Comparison of ENCODE assay signal across 11 cellular contexts in the genomic region with DNA sequence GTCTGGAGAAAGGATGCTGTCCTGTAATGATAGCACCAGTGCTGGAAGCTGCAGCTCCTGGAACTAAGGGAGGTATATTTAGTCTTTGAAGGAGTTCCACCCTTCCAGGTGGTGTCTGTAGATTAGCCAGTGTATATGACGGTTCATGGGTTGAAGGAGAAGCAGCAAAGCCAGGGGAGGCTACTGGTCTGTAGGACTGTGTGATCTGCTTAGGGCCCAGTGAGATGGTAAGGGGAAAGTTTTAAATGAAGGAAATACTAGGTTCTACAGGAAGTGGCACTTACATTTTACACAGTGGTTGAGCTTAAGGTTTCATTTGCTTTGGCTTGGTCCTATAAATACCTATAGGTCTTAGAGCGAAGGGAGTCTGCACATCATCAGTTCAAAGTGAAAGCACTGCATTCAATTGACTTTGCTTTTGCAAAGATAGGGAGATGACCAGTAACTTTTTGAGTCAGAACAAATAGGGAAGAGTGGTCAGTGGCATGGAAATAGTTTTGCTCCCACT. TPM values are rescaled to one million over a fixed set of nuclear protein-coding genes. Genes with fewer than 3 reads are reported as not detected.
A peak's percentile ranks its signal among the peaks of the same experiment; 100 is the strongest.
DNase-seq lines count a peak whose midpoint lies in the region; ATAC-seq and TF ChIP-seq lines count a peak whose summit lies in the region.
"Had no signal": no experiment of that assay in that cellular context is flagged by ENCODE, and none has a peak within 500 bp of the region (broad histone marks: within the 10 kb centered on the region; RNA-seq: fewer than 3 reads in every experiment).

No MANE protein-coding gene starts in this region.

- peaks cover 80% of the 10 kb centered on the region for H3K36me3 Mint-ChIP-seq in activated T-cell treated with anti-CD3 and anti-CD28 coated beads, Interleukin-2, amount 50 U/mL, for 24 hours (ENCODE audit: low read depth)
- H3K36me3 Mint-ChIP-seq in neural crest cell (ENCODE audit: low read depth) = no peaks in the 10 kb centered on the region
- H3K36me3 Mint-ChIP-seq in endothelial cell (ENCODE audit: low read depth, unreplicated experiment) = peaks cover 30% of the 10 kb centered on the region

- no peak for DNase-seq in activated T-cell treated with anti-CD3 and anti-CD28 coated beads, Interleukin-2, amount 50 U/mL, for 24 hours
- no peak for DNase-seq in activated T-cell treated with anti-CD3 and anti-CD28 coated beads, Interleukin-2, amount 50 U/mL, for 1 hour
- DNase-seq in neural crest cell (ENCODE audit: low read depth, low spot score) = no peak
- DNase-seq in activated gamma-delta T cell (lab: John Stamatoyannopoulos, UW) = no peak
- no peak for DNase-seq in RPMI8226
- no peak for DNase-seq in endothelial cell (ENCODE audit: low spot score)
- DNase-seq: cerebellar nuclear complex had no signal

- peak overlapping the region; percentile 94 for H3K4me3 ChIP-seq in Loucy (ENCODE audit: low read length, poor library complexity, severe bottlenecking)
- H3K4me3 ChIP-seq: SK-N-MC had no signal

- no peak overlapping the region for H3K4me3 Mint-ChIP-seq in activated T-cell treated with anti-CD3 and anti-CD28 coated beads, Interleukin-2, amount 50 U/mL, for 24 hours
- H3K4me3 Mint-ChIP-seq in neural crest cell (no peak overlapping the region), endothelial cell (ENCODE audit: unreplicated experiment) (no peak overlapping the region)

- H2AFZ ChIP-seq in Loucy (ENCODE audit: low read length) = no peak overlapping the region

- H3K36me3 ChIP-seq in Loucy (ENCODE audit: insufficient read depth, low read length) = peaks cover 44% of the 10 kb centered on the region

- H3K27me3 ChIP-seq in Loucy (ENCODE audit: insufficient read depth, low read length, poor library complexity, severe bottlenecking) = no peaks in the 10 kb centered on the region

- H3K9me2 ChIP-seq in Loucy (replicated peaks; ENCODE audit: low read depth, low read length) = no peaks in the 10 kb centered on the region

- H4K20me1 ChIP-seq in Loucy (ENCODE audit: insufficient read depth, low read length, poor library complexity, severe bottlenecking) = peaks cover 60% of the 10 kb centered on the region

- H3K9me3 ChIP-seq in Loucy (ENCODE audit: insufficient read depth, low read depth, low read length) = no peaks in the 10 kb centered on the region

- H3K4me1 Mint-ChIP-seq in activated T-cell treated with anti-CD3 and anti-CD28 coated beads, Interleukin-2, amount 50 U/mL, for 24 hours (ENCODE audit: low read depth) = peaks cover 57% of the 10 kb centered on the region
- H3K4me1 Mint-ChIP-seq in neural crest cell (peaks cover 12% of the 10 kb centered on the region), endothelial cell (ENCODE audit: unreplicated experiment) (peaks cover 26% of the 10 kb centered on the region)

- peak; percentile 77 for ATAC-seq in HG02623 (IDR thresholded peaks at IDR 0.05; ENCODE audit: unreplicated experiment)

- H3K4me1 ChIP-seq in Loucy (ENCODE audit: insufficient read depth, low read length, poor library complexity, severe bottlenecking) = peaks cover 51% of the 10 kb centered on the region

- no peaks in the 10 kb centered on the region for H3F3A ChIP-seq in Loucy (ENCODE audit: low read depth)

- H3K4me2 ChIP-seq in Loucy (ENCODE audit: low read depth, low read length, poor library complexity, severe bottlenecking) = peak overlapping the region; percentile 85

- peak overlapping the region; percentile 42 for H3K9ac ChIP-seq in Loucy (ENCODE audit: low read depth, low read length, poor library complexity, severe bottlenecking)

- H3K79me2 ChIP-seq in Loucy (ENCODE audit: insufficient read depth, low read length) = peaks cover 75% of the 10 kb centered on the region

- no peak for TF ChIP-seq CTCF in Loucy (conservative IDR thresholded peaks at IDR 0.05; ENCODE audit: low read length)
- no peak for TF ChIP-seq CTCF in neural crest cell (conservative IDR thresholded peaks at IDR 0.05)
- no peak for TF ChIP-seq CTCF in endothelial cell (IDR thresholded peaks at IDR 0.05; ENCODE audit: unreplicated experiment)

- H3K27me3 Mint-ChIP-seq in activated T-cell treated with anti-CD3 and anti-CD28 coated beads, Interleukin-2, amount 50 U/mL, for 24 hours = no peaks in the 10 kb centered on the region
- H3K27me3 Mint-ChIP-seq in neural crest cell (ENCODE audit: low read depth) (no peaks in the 10 kb centered on the region), endothelial cell (ENCODE audit: unreplicated experiment) (peaks cover 2% of the 10 kb centered on the region)

- peak overlapping the region; percentile 77 for H3K27ac Mint-ChIP-seq in activated T-cell treated with anti-CD3 and anti-CD28 coated beads, Interleukin-2, amount 50 U/mL, for 24 hours
- H3K27ac Mint-ChIP-seq in neural crest cell (ENCODE audit: unreplicated experiment) (peak overlapping the region; percentile 32), endothelial cell (ENCODE audit: unreplicated experiment) (no peak overlapping the region)

- H3K9me3 Mint-ChIP-seq in activated T-cell treated with anti-CD3 and anti-CD28 coated beads, Interleukin-2, amount 50 U/mL, for 24 hours = no peaks in the 10 kb centered on the region
- no peaks in the 10 kb centered on the region for H3K9me3 Mint-ChIP-seq in neural crest cell
- no peaks in the 10 kb centered on the region for H3K9me3 Mint-ChIP-seq in endothelial cell (ENCODE audit: unreplicated experiment)

RNA-seq across cellular contexts. Expression of a gene that starts 5.6 kb away (rescaled TPM):
- total RNA-seq in neural crest cell (26.6 and 28.4 TPM in 2 replicates), endothelial cell (ENCODE audit: unreplicated experiment) (21.2 TPM)

RNA-seq across cellular contexts. Expression of a gene that starts 17.7 kb away (rescaled TPM):
- total RNA-seq in neural crest cell (1,595 and 1,633 TPM in 2 replicates), endothelial cell (ENCODE audit: unreplicated experiment) (2,445 TPM)

RNA-seq across cellular contexts. Expression of a gene that starts 59.3 kb away (rescaled TPM):
- total RNA-seq in neural crest cell = not detected in 2 replicates
- not detected for total RNA-seq in endothelial cell (ENCODE audit: unreplicated experiment)
- total RNA-seq: HT1080 had no signal
